In the genomic region with DNA sequence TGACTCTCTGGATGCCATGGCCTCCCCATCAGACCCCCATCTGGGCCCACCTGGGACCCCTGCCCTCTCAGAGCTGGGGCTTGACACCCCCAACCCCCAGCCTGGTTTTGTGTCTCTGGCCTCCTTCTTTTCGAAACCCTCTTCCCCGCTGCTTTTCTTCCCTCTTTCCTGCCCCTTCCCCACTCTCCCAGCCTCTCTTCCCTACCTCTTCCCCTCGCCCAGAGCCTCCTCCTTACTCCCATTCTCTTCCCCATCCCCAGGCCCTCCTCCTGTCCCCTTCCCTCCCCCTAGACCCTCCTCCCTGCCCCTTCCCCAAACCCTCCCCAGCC, we compare ENCODE assay signal across 15 cellular contexts. TPM values are rescaled to one million over a fixed set of nuclear protein-coding genes. Genes with fewer than 3 reads are reported as not detected.
DNase-seq lines count a peak whose midpoint lies in the region; ATAC-seq, FAIRE-seq and TF ChIP-seq lines count a peak whose summit lies in the region.
"Had no signal": no experiment of that assay in that cellular context is flagged by ENCODE, and none has a peak within 500 bp of the region (broad histone marks: within the 10 kb centered on the region; RNA-seq: fewer than 3 reads in every experiment).

No MANE protein-coding gene starts in this region.

- no CpG with 5 or more reads among the region's 3 CpGs for WGBS in mesendoderm (ENCODE audit: extremely low coverage, insufficient coverage, low lambda C conversion rate)

- H3K4me2 ChIP-seq in astrocyte (ENCODE audit: low read length): peak overlapping the region; percentile 100
- peak overlapping the region; percentile 7 for H3K4me2 ChIP-seq in mesendoderm (ENCODE audit: low read length)

- H3K27ac ChIP-seq in CD8-positive, alpha-beta memory T cell (ENCODE audit: low read depth, low read length): peak overlapping the region; percentile 79
- H3K27ac ChIP-seq in astrocyte (ENCODE audit: low read depth, low read length) (no peak overlapping the region), mesendoderm (ENCODE audit: low read depth, low read length) (no peak overlapping the region), upper lobe of right lung (no peak overlapping the region), coronary artery (no peak overlapping the region)
- H3K27ac ChIP-seq: parathyroid adenoma, VCaP had no signal

- no peak for DNase-seq in CD8-positive, alpha-beta memory T cell
- DNase-seq in HFFc6: no peak
- DNase-seq in astrocyte (ENCODE audit: low read depth): no peak
- peak; percentile 48 for DNase-seq in mesendoderm
- DNase-seq in upper lobe of right lung: no peak
- no peak for DNase-seq in coronary artery (ENCODE audit: low spot score)
- no peak for DNase-seq in activated CD4-positive, alpha-beta T cell treated with anti-CD3 and anti-CD28 coated beads for 1 hour
- DNase-seq: DMS 273 treated with DMSO at 0.1 percent for 48 hours; erythroblast; IMR-90; NCI-H2107; stimulated activated CD4-positive, alpha-beta T cell treated with anti-CD3 and anti-CD28 coated beads, Interleukin-2, amount 100 ng/mL, for 24 hours had no signal

- peaks cover 52% of the 10 kb centered on the region for H3K4me1 ChIP-seq in CD8-positive, alpha-beta memory T cell (ENCODE audit: insufficient read depth, low read length)
- H3K4me1 ChIP-seq in astrocyte (ENCODE audit: insufficient read depth, low read length) (peaks cover 11% of the 10 kb centered on the region), mesendoderm (ENCODE audit: control insufficient read depth, low read depth, low read length) (peaks cover 6% of the 10 kb centered on the region), upper lobe of right lung (peaks cover 26% of the 10 kb centered on the region)

- FAIRE-seq in astrocyte (lab: Jason Lieb, UNC): no peak

- peaks cover 7% of the 10 kb centered on the region for H4K20me1 ChIP-seq in astrocyte (ENCODE audit: insufficient read depth, low read length)

- no peak overlapping the region for H3K23ac ChIP-seq in mesendoderm (ENCODE audit: low read length)

- H2BK5ac ChIP-seq in mesendoderm (ENCODE audit: low read length): no peak overlapping the region

- H2BK15ac ChIP-seq in mesendoderm (replicated peaks; ENCODE audit: low read depth): no peak overlapping the region

- CTCF ChIA-PET in CD8-positive, alpha-beta memory T cell (lab: Charles Lee): interaction anchor here (1.3 kb wide), 1 partner anchor 11 kb away, joined by 3 read pairs; no protein-coding TSS in a partner anchor

- peaks cover 0 to 2% (median 0%) of the 10 kb centered on the region in 5 donors for H3K9me3 Mint-ChIP-seq in CD8-positive, alpha-beta memory T cell
- H3K9me3 Mint-ChIP-seq in HFFc6: peaks cover 6% of the 10 kb centered on the region
- H3K9me3 Mint-ChIP-seq in astrocyte (ENCODE audit: unreplicated experiment): peaks cover 16% of the 10 kb centered on the region

- no peaks in the 10 kb centered on the region for H3K79me2 ChIP-seq in astrocyte (ENCODE audit: insufficient read depth, low read length)
- H3K79me2 ChIP-seq in mesendoderm (ENCODE audit: control insufficient read depth, insufficient read depth, low read length): no peaks in the 10 kb centered on the region
- H3K79me2 ChIP-seq: parathyroid adenoma had no signal

- peaks cover 52 to 71% (median 63%) of the 10 kb centered on the region in 3 donors for H3K4me1 Mint-ChIP-seq in CD8-positive, alpha-beta memory T cell
- H3K4me1 Mint-ChIP-seq in HFFc6 (ENCODE audit: low read depth) (peaks cover 23% of the 10 kb centered on the region), astrocyte (ENCODE audit: low read depth, unreplicated experiment) (no peaks in the 10 kb centered on the region)

- TF ChIP-seq CTCF in HFFc6 (IDR thresholded peaks at IDR 0.05) (no peak), astrocyte (IDR thresholded peaks at IDR 0.05; ENCODE audit: insufficient read depth, low read depth, low read length) (no peak), upper lobe of right lung (IDR thresholded peaks at IDR 0.05) (no peak), coronary artery (IDR thresholded peaks at IDR 0.05) (no peak)

- H3K4me3 Mint-ChIP-seq in CD8-positive, alpha-beta memory T cell: peak overlapping the region; percentile 82 to 96 (median 88)
- H3K4me3 Mint-ChIP-seq in HFFc6 (peak overlapping the region; percentile 38; the same call in 1 of the 2 replicates), astrocyte (ENCODE audit: unreplicated experiment) (no peak overlapping the region)

- peak overlapping the region; percentile 0 for H3K18ac ChIP-seq in mesendoderm (ENCODE audit: low read length)

- peaks cover 9% of the 10 kb centered on the region for H3K27me3 ChIP-seq in CD8-positive, alpha-beta memory T cell (ENCODE audit: insufficient read depth, low read length, poor library complexity, severe bottlenecking)
- H3K27me3 ChIP-seq in astrocyte (ENCODE audit: insufficient read depth, low read length) (peaks cover 9% of the 10 kb centered on the region), mesendoderm (ENCODE audit: insufficient read depth, low read length, poor library complexity) (peaks cover 10% of the 10 kb centered on the region), upper lobe of right lung (no peaks in the 10 kb centered on the region)

- peaks cover 21 to 30% of the 10 kb centered on the region in 2 donors for H3K27me3 Mint-ChIP-seq in CD8-positive, alpha-beta memory T cell
- peaks cover 6% of the 10 kb centered on the region for H3K27me3 Mint-ChIP-seq in HFFc6 (ENCODE audit: insufficient read depth)
- H3K27me3 Mint-ChIP-seq in astrocyte (ENCODE audit: low read depth, unreplicated experiment): peaks cover 30% of the 10 kb centered on the region

- H2AFZ ChIP-seq in astrocyte (ENCODE audit: low read depth, low read length): no peak overlapping the region
- H2AFZ ChIP-seq: parathyroid adenoma had no signal

- no peak overlapping the region for H2AK5ac ChIP-seq in mesendoderm (ENCODE audit: low read length)

- POLR2A ChIA-PET in CD8-positive, alpha-beta memory T cell (lab: Charles Lee): no interaction called here

- H4K5ac ChIP-seq in mesendoderm (ENCODE audit: low read length): no peak overlapping the region

- intact Hi-C loops in upper lobe of right lung (cut with DNase I): no loop called here

- H3K4ac ChIP-seq in mesendoderm (ENCODE audit: low read depth, low read length): no peak overlapping the region

- H2BK120ac ChIP-seq in mesendoderm (ENCODE audit: low read depth, low read length): no peak overlapping the region

- H3K56ac ChIP-seq in mesendoderm (ENCODE audit: low read length): peak overlapping the region; percentile 76

- peak overlapping the region in 7 of 8 donors; percentile 7 to 93 (median 79) for H3K27ac Mint-ChIP-seq in CD8-positive, alpha-beta memory T cell
- H3K27ac Mint-ChIP-seq in HFFc6 (no peak overlapping the region), astrocyte (ENCODE audit: unreplicated experiment) (peak overlapping the region; percentile 18)

- no peaks in the 10 kb centered on the region for H3K9me3 ChIP-seq in CD8-positive, alpha-beta memory T cell (ENCODE audit: low read length)
- peaks cover 5% of the 10 kb centered on the region for H3K9me3 ChIP-seq in astrocyte (ENCODE audit: insufficient read depth, low read depth, low read length)
- no peaks in the 10 kb centered on the region for H3K9me3 ChIP-seq in upper lobe of right lung

- H3K36me3 Mint-ChIP-seq in CD8-positive, alpha-beta memory T cell: peaks cover 0 to 14% (median 8%) of the 10 kb centered on the region in 3 donors
- peaks cover 15% of the 10 kb centered on the region for H3K36me3 Mint-ChIP-seq in HFFc6 (ENCODE audit: low read depth)
- H3K36me3 Mint-ChIP-seq in astrocyte (ENCODE audit: low read depth, unreplicated experiment): no peaks in the 10 kb centered on the region

- H3K36me3 ChIP-seq in CD8-positive, alpha-beta memory T cell (ENCODE audit: insufficient read depth, low read length): no peaks in the 10 kb centered on the region
- H3K36me3 ChIP-seq in astrocyte (ENCODE audit: insufficient read depth, low read length) (no peaks in the 10 kb centered on the region), mesendoderm (ENCODE audit: control insufficient read depth, insufficient read depth, low read length) (no peaks in the 10 kb centered on the region), upper lobe of right lung (no peaks in the 10 kb centered on the region)

- H3K9ac ChIP-seq in astrocyte (ENCODE audit: low read length): no peak overlapping the region
- peak overlapping the region; percentile 33 for H3K9ac ChIP-seq in mesendoderm (ENCODE audit: low read length)
- H3K9ac ChIP-seq: parathyroid adenoma had no signal

- no peaks in the 10 kb centered on the region for H3K79me1 ChIP-seq in mesendoderm (ENCODE audit: low read length)

- peak overlapping the region; percentile 49 for H3K4me3 ChIP-seq in CD8-positive, alpha-beta memory T cell (ENCODE audit: low read length)
- H3K4me3 ChIP-seq in astrocyte (ENCODE audit: insufficient read depth, low read depth, low read length): no peak overlapping the region
- H3K4me3 ChIP-seq in mesendoderm (ENCODE audit: low read length): no peak overlapping the region
- H3K4me3 ChIP-seq in upper lobe of right lung: no peak overlapping the region
- H3K4me3 ChIP-seq in coronary artery: no peak overlapping the region

- H4K8ac ChIP-seq in mesendoderm (ENCODE audit: low read depth, low read length): no peak overlapping the region

- ATAC-seq in upper lobe of right lung: no peak
- no peak for ATAC-seq in HG03571 (IDR thresholded peaks at IDR 0.05; ENCODE audit: unreplicated experiment)

RNA-seq across cellular contexts. Expression of a gene that starts 2.1 kb away (rescaled TPM):
- 10 to 100 TPM; 11.3 to 12.1 TPM for total RNA-seq in CD8-positive, alpha-beta memory T cell
- polyA plus RNA-seq in CD8-positive, alpha-beta memory T cell: 4.5 TPM
- total RNA-seq in HFFc6 (2021; fragmentation: NEBNext Ultra II Directional; extraction: Animal tissue kit (Norgen Biotek cat#: 25700)): 1 to 10 TPM in 4 of 6 experiments, under 1 TPM in 2; 0.57 to 3.7 (median 3.2) TPM
- total RNA-seq in astrocyte: 2.3 and 2.4 TPM in 2 replicates
- polyA plus RNA-seq in mesendoderm (2013, experiment 1 of 2): 1.6 TPM
- 1.8 TPM for polyA plus RNA-seq in mesendoderm (2013, experiment 2 of 2)
- 7.4 TPM for total RNA-seq in upper lobe of right lung
- total RNA-seq: IMR-90 had no signal

RNA-seq across cellular contexts. Expression of a gene that starts 30.9 kb away (rescaled TPM):
- total RNA-seq in CD8-positive, alpha-beta memory T cell: 1 to 10 TPM; 7.1 to 8.9 TPM
- polyA plus RNA-seq in CD8-positive, alpha-beta memory T cell: 5.9 TPM
- total RNA-seq in HFFc6 (2021; fragmentation: NEBNext Ultra II Directional; extraction: Animal tissue kit (Norgen Biotek cat#: 25700)): not detected
- total RNA-seq in astrocyte (0.75 and 1.7 TPM in 2 replicates), upper lobe of right lung (0.58 TPM)
- polyA plus RNA-seq in mesendoderm (2013, experiment 1 of 2): 3.9 TPM
- 3.7 TPM for polyA plus RNA-seq in mesendoderm (2013, experiment 2 of 2)
- total RNA-seq: IMR-90 had no signal
- polyA plus RNA-seq: IMR-90 had no signal

RNA-seq across cellular contexts. Expression of a gene that starts 51.4 kb away (rescaled TPM):
- total RNA-seq in CD8-positive, alpha-beta memory T cell: 10 to 100 TPM; 51.9 to 55.1 TPM
- 93.2 TPM for polyA plus RNA-seq in CD8-positive, alpha-beta memory T cell
- not detected for total RNA-seq in HFFc6 (2021; fragmentation: NEBNext Ultra II Directional; extraction: Animal tissue kit (Norgen Biotek cat#: 25700))
- total RNA-seq in astrocyte (0.19 TPM in 1 of 2 replicates, not detected in the other), upper lobe of right lung (8.7 TPM)
- 1.5 TPM for polyA plus RNA-seq in mesendoderm (2013, experiment 1 of 2)
- 1.5 TPM for polyA plus RNA-seq in mesendoderm (2013, experiment 2 of 2)
- total RNA-seq: IMR-90 had no signal
- polyA plus RNA-seq: IMR-90 had no signal

RNA-seq across cellular contexts. Expression of a gene that starts 58.0 kb away (rescaled TPM):
- 10 to 100 TPM; 63.1 to 70.0 TPM for total RNA-seq in CD8-positive, alpha-beta memory T cell
- polyA plus RNA-seq in CD8-positive, alpha-beta memory T cell: 4.0 TPM
- not detected for total RNA-seq in HFFc6 (2021; fragmentation: NEBNext Ultra II Directional; extraction: Animal tissue kit (Norgen Biotek cat#: 25700))
- 0.34 and 0.48 TPM in 2 replicates for total RNA-seq in astrocyte
- polyA plus RNA-seq in mesendoderm (2013, experiment 1 of 2): 0.77 TPM
- 0.71 TPM for polyA plus RNA-seq in mesendoderm (2013, experiment 2 of 2)
- 1.7 TPM for total RNA-seq in upper lobe of right lung
- total RNA-seq: IMR-90 had no signal
- polyA plus RNA-seq: IMR-90 had no signal
